Comparison of ENCODE assay signal across 14 cellular contexts in the genomic region with DNA sequence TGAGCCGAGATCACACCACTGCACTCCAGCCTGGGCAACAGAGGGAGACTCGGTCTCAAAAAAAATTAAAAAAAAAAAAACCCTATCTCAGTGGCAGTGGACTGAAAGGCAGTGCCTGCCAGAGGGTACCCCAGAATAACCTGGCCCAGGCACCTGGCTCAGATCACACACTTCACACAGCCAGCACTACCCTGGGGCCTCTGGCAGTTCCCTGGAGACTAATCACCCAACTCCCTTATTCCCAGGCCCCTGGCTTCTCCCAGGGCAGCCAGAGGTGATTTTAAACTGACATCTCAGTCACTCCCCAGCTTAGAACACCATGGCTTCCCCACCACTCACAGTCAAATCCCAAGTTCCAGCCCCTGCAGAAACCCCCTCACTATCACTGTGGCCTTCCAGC. TPM values are rescaled to one million over a fixed set of nuclear protein-coding genes. Genes with fewer than 3 reads are reported as not detected.
A peak's percentile ranks its signal among the peaks of the same experiment; 100 is the strongest.
DNase-seq lines count a peak whose midpoint lies in the region; ATAC-seq, FAIRE-seq and TF ChIP-seq lines count a peak whose summit lies in the region.
"Had no signal": no experiment of that assay in that cellular context is flagged by ENCODE, and none has a peak within 500 bp of the region (broad histone marks: within the 10 kb centered on the region; RNA-seq: fewer than 3 reads in every experiment).

No MANE protein-coding gene starts in this region.

- FAIRE-seq in HepG2 (lab: Jason Lieb, UNC), result no peak

- TF ChIP-seq POLR2A in HepG2 (IDR thresholded peaks at IDR 0.05; ENCODE audit: insufficient read depth in 1 of 2, low read depth in 2 of 2, low read length in 2 of 2) (no peak), right lobe of liver (IDR thresholded peaks at IDR 0.05) (no peak), heart left ventricle (IDR thresholded peaks at IDR 0.05) (no peak)

- H3K27me3 Mint-ChIP-seq in T-cell (no peaks in the 10 kb centered on the region), endothelial cell (ENCODE audit: unreplicated experiment) (peaks cover 25% of the 10 kb centered on the region)

- H3K27ac Mint-ChIP-seq in T-cell (peak overlapping the region; percentile 55 to 66), endothelial cell (ENCODE audit: unreplicated experiment) (peak overlapping the region; percentile 78)

- TF ChIP-seq CTCF in HepG2 (CRISPR knock-in tag; IDR thresholded peaks at IDR 0.05) (no peak), right lobe of liver (IDR thresholded peaks at IDR 0.05) (no peak), endothelial cell (IDR thresholded peaks at IDR 0.05; ENCODE audit: unreplicated experiment) (no peak), ascending aorta (IDR thresholded peaks at IDR 0.05) (no peak), heart left ventricle (IDR thresholded peaks at IDR 0.05) (no peak)

- H3K4me3 ChIP-seq in HepG2 (replicated peaks in 1 of 3; ENCODE audit: insufficient read depth in 1 of 3, low read depth in 2 of 3, low read length in 3 of 3) (no peak overlapping the region), right lobe of liver (no peak overlapping the region), ascending aorta (no peak overlapping the region), heart left ventricle (no peak overlapping the region)

- H3K9me3 ChIP-seq in HepG2 (ENCODE audit: low read length) (no peaks in the 10 kb centered on the region), right lobe of liver (no peaks in the 10 kb centered on the region), ascending aorta (no peaks in the 10 kb centered on the region), heart left ventricle (no peaks in the 10 kb centered on the region)

- peak overlapping the region; percentile 39 to 73 (median 55) for H3K4me3 Mint-ChIP-seq in T-cell
- H3K4me3 Mint-ChIP-seq in endothelial cell (ENCODE audit: unreplicated experiment), result peak overlapping the region; percentile 80

- no peak for TF ChIP-seq RAD21 in HepG2 (CRISPR knock-in tag; IDR thresholded peaks at IDR 0.05)

- no peak overlapping the region for H3K4me2 ChIP-seq in HepG2 (ENCODE audit: low read depth, low read length)

- ATAC-seq in HepG2, result no peak
- no peak for ATAC-seq in right lobe of liver
- ATAC-seq in T-cell (replicated peaks in 1 of 4), result no peak
- no peak for ATAC-seq in GM18498 (IDR thresholded peaks at IDR 0.05; ENCODE audit: unreplicated experiment)
- ATAC-seq in esophagus mucosa, result no peak
- ATAC-seq in heart left ventricle, result no peak
- ATAC-seq: left lobe of liver had no signal

- H3K4me1 ChIP-seq in HepG2 (ENCODE audit: insufficient read depth, low read length) (peaks cover 62% of the 10 kb centered on the region), right lobe of liver (peaks cover 0 to 40% (median 19%) of the 10 kb centered on the region in 4 donors), ascending aorta (peaks cover 18 to 31% of the 10 kb centered on the region in 2 donors), heart left ventricle (peaks cover 7 to 61% (median 32%) of the 10 kb centered on the region in 12 donors)

- TSS peak; percentile 37 for BruUV-seq in HepG2 (replicated peaks; lab: Mats Ljungman, UMichigan)

- H3K36me3 Mint-ChIP-seq in T-cell (peaks cover 8% of the 10 kb centered on the region), endothelial cell (ENCODE audit: low read depth, unreplicated experiment) (peaks cover 15% of the 10 kb centered on the region)

- POLR2A ChIA-PET in HepG2 (lab: Yijun Ruan, JAX) (no interaction called here), T-cell (lab: Charles Lee) (no interaction called here)

- no peak overlapping the region for H3K9ac ChIP-seq in HepG2 (ENCODE audit: insufficient read depth, low read depth, low read length)

- no peak overlapping the region for H3K27ac ChIP-seq in HepG2 (ENCODE audit: extremely low read length, insufficient read depth, low read length)
- H3K27ac ChIP-seq in right lobe of liver, result no peak overlapping the region
- H3K27ac ChIP-seq in ascending aorta, result no peak overlapping the region
- no peak overlapping the region for H3K27ac ChIP-seq in heart left ventricle

- H3K27me3 ChIP-seq in HepG2 (ENCODE audit: control insufficient read depth in 1 of 2, insufficient read depth in 2 of 2, low read length in 2 of 2), result no peaks in the 10 kb centered on the region; a peak in 1 of 5 replicates
- H3K27me3 ChIP-seq in right lobe of liver, result no peaks in the 10 kb centered on the region
- H3K27me3 ChIP-seq in ascending aorta, result no peaks in the 10 kb centered on the region
- no peaks in the 10 kb centered on the region for H3K27me3 ChIP-seq in heart left ventricle

- no peak overlapping the region for H2AFZ ChIP-seq in HepG2 (ENCODE audit: low read length)

- TF ChIP-seq EP300 in HepG2 (IDR thresholded peaks at IDR 0.05; ENCODE audit: low read depth in 2 of 2, low read length in 2 of 2), result no peak
- no peak for TF ChIP-seq EP300 in HepG2 (CRISPR knock-in tag; IDR thresholded peaks at IDR 0.05; ENCODE audit: borderline replicate concordance)

- H4K20me1 ChIP-seq in HepG2 (ENCODE audit: insufficient read depth, low read length), result no peaks in the 10 kb centered on the region

- peaks cover 0 to under 1% (median 0%) of the 10 kb centered on the region in 3 donors for H3K9me3 Mint-ChIP-seq in T-cell
- H3K9me3 Mint-ChIP-seq in endothelial cell (ENCODE audit: unreplicated experiment), result no peaks in the 10 kb centered on the region

- CTCF ChIA-PET in HepG2 (lab: Yijun Ruan, JAX; ENCODE audit: low intra/inter-chr PET ratio, low total read pairs) (no interaction called here), T-cell (lab: Charles Lee) (no interaction called here)

- H3K4me1 Mint-ChIP-seq in T-cell (peaks cover 36 to 53% (median 47%) of the 10 kb centered on the region in 3 donors), endothelial cell (ENCODE audit: unreplicated experiment) (peaks cover 26% of the 10 kb centered on the region)

- 95% methylated on average over 2 of the region's 2 CpGs for WGBS in HepG2 (ENCODE audit: low lambda C conversion rate)
- WGBS in right lobe of liver (ENCODE audit: insufficient coverage, low coverage, low lambda C conversion rate, missing lambda C conversion rate), result no CpG with 5 or more reads among the region's 2 CpGs
- WGBS in heart left ventricle, 4 donors, result 87 to 91% (median 88%) methylated on average over 2 of the region's 2 CpGs

- intact Hi-C loops in HepG2 (cut with micrococcal nuclease; ENCODE audit: unreplicated experiment), result loop anchor here (5.0 kb wide), 1 partner anchor 188 kb away; a partner anchor contains a TSS
- intact Hi-C loops in right lobe of liver (cut with DNase I), result no loop called here
- intact Hi-C loops in ascending aorta (cut with DNase I), result no loop called here
- intact Hi-C loops in heart left ventricle (cut with DNase I), result no loop called here

- in situ Hi-C loops in HepG2 (cut with HindIII; ENCODE audit: extremely low pct_ligation_motif_present, low pct_unique_long_range_greater_than_20kb), result no loop called here

- H3K79me2 ChIP-seq in HepG2 (ENCODE audit: insufficient read depth, low read length), result peaks cover 25% of the 10 kb centered on the region

- H3K36me3 ChIP-seq in HepG2 (replicated peaks in 1 of 2; ENCODE audit: control insufficient read depth in 1 of 2, insufficient read depth in 2 of 2, low read length in 2 of 2) (peaks cover 5 to 6% of the 10 kb centered on the region in 2 experiments; a peak in 4 of 5 replicates), right lobe of liver (peaks cover 0 to 8% (median 4%) of the 10 kb centered on the region in 4 donors), ascending aorta (peaks cover 24 to 26% of the 10 kb centered on the region in 2 donors), heart left ventricle (peaks cover 0 to 31% (median 17%) of the 10 kb centered on the region in 9 donors)

- DNase-seq in HepG2 (ENCODE audit: low spot score), result no peak
- no peak for DNase-seq in right lobe of liver
- no peak for DNase-seq in T-cell
- DNase-seq in endothelial cell (ENCODE audit: low spot score), result no peak
- no peak for DNase-seq in ascending aorta (ENCODE audit: low spot score in 2 of 2)
- DNase-seq in heart left ventricle, result no peak
- DNase-seq: AML-193, amygdala, GF-D8, NCI-H446, Right ventricle myocardium superior had no signal

RNA-seq across cellular contexts. Expression of a gene that starts 3.5 kb away (rescaled TPM):
- total RNA-seq in HepG2 (2016; rRNA removed; fragmentation: Illumina TruSeq; extraction: Trizol), result 40.2 and 41.2 TPM in 2 replicates
- total RNA-seq in HepG2 (2016; cell fraction: cytosol; rRNA removed; fragmentation: Illumina TruSeq; extraction: Trizol; ENCODE audit: low read depth), result 49.0 and 49.9 TPM in 2 replicates
- 39.8 and 42.2 TPM in 2 replicates for total RNA-seq in HepG2 (2016; cell fraction: insoluble cytoplasmic fraction; rRNA removed; fragmentation: Illumina TruSeq; extraction: Trizol)
- 59.4 and 64.1 TPM in 2 replicates for total RNA-seq in HepG2 (2016; cell fraction: membrane; rRNA removed; fragmentation: Illumina TruSeq; extraction: Trizol)
- total RNA-seq in HepG2 (2016; cell fraction: nucleus; rRNA removed; fragmentation: Illumina TruSeq; extraction: Trizol), result 18.8 and 20.1 TPM in 2 replicates
- 30.3 and 36.5 TPM in 2 replicates for polyA plus RNA-seq in HepG2 (2011; rRNA removed)
- 39.8 and 55.5 TPM in 2 replicates for polyA plus RNA-seq in HepG2 (2011; cell fraction: cytosol; rRNA removed)
- 39.1 and 43.9 TPM in 2 replicates for polyA plus RNA-seq in HepG2 (2011; cell fraction: nucleus; rRNA removed)
- polyA plus RNA-seq in HepG2 (2012), result 25.9 and 32.1 TPM in 2 replicates
- polyA plus RNA-seq in HepG2 (2016; cell fraction: cytosol; fragmentation: Illumina TruSeq; extraction: Trizol; ENCODE audit: low read depth), result 47.2 and 55.8 TPM in 2 replicates
- 36.1 and 36.3 TPM in 2 replicates for polyA plus RNA-seq in HepG2 (2016; cell fraction: insoluble cytoplasmic fraction; fragmentation: Illumina TruSeq; extraction: Trizol; ENCODE audit: low read depth)
- 47.0 and 55.2 TPM in 2 replicates for polyA plus RNA-seq in HepG2 (2016; cell fraction: membrane; fragmentation: Illumina TruSeq; extraction: Trizol; ENCODE audit: low read depth)
- 21.2 and 23.9 TPM in 2 replicates for polyA plus RNA-seq in HepG2 (2016; cell fraction: nucleus; fragmentation: Illumina TruSeq; extraction: Trizol; ENCODE audit: insufficient read depth, low read depth)
- 66.1 and 97.3 TPM in 2 replicates for polyA minus RNA-seq in HepG2 (2011; rRNA and poly(A)+ RNA removed; ENCODE audit: low replicate concordance)
- polyA minus RNA-seq in HepG2 (2011; cell fraction: cytosol; rRNA and poly(A)+ RNA removed), result 7.8 and 9.5 TPM in 2 replicates
- 18.9 and 20.1 TPM in 2 replicates for polyA minus RNA-seq in HepG2 (2011; cell fraction: nucleus; rRNA and poly(A)+ RNA removed)
- 100 to 1,000 TPM; 107 to 737 (median 366) TPM for total RNA-seq in right lobe of liver
- 10 to 100 TPM in 4 of 5 donors, 1 to 10 TPM in 1; 8.4 to 18.3 (median 14.6) TPM for total RNA-seq in T-cell
- total RNA-seq in endothelial cell (ENCODE audit: unreplicated experiment), result 4.7 TPM
- 6.4 TPM for total RNA-seq in esophagus mucosa
- total RNA-seq in ascending aorta, result not detected
- total RNA-seq in heart left ventricle, result 1 to 10 TPM; 1.8 to 5.0 (median 3.6) TPM
- 1 to 10 TPM; 5.9 to 9.1 TPM for polyA plus RNA-seq in heart left ventricle

RNA-seq across cellular contexts. Expression of a gene that starts 4.4 kb away (rescaled TPM):
- 2.0 and 3.7 TPM in 2 replicates for total RNA-seq in HepG2 (2016; rRNA removed; fragmentation: Illumina TruSeq; extraction: Trizol)
- 1.0 and 1.1 TPM in 2 replicates for total RNA-seq in HepG2 (2016; cell fraction: cytosol; rRNA removed; fragmentation: Illumina TruSeq; extraction: Trizol; ENCODE audit: low read depth)
- 1.9 and 3.8 TPM in 2 replicates for total RNA-seq in HepG2 (2016; cell fraction: insoluble cytoplasmic fraction; rRNA removed; fragmentation: Illumina TruSeq; extraction: Trizol)
- total RNA-seq in HepG2 (2016; cell fraction: membrane; rRNA removed; fragmentation: Illumina TruSeq; extraction: Trizol), result 2.8 TPM in 2 replicates
- total RNA-seq in HepG2 (2016; cell fraction: nucleus; rRNA removed; fragmentation: Illumina TruSeq; extraction: Trizol), result 2.7 and 3.4 TPM in 2 replicates
- 3.0 and 3.2 TPM in 2 replicates for polyA plus RNA-seq in HepG2 (2011; rRNA removed)
- polyA plus RNA-seq in HepG2 (2011; cell fraction: cytosol; rRNA removed), result 1.7 and 2.6 TPM in 2 replicates
- 10.2 and 12.2 TPM in 2 replicates for polyA plus RNA-seq in HepG2 (2011; cell fraction: nucleus; rRNA removed)
- 2.7 and 4.2 TPM in 2 replicates for polyA plus RNA-seq in HepG2 (2012)
- polyA plus RNA-seq in HepG2 (2016; cell fraction: cytosol; fragmentation: Illumina TruSeq; extraction: Trizol; ENCODE audit: low read depth), result 0.78 and 0.83 TPM in 2 replicates
- polyA plus RNA-seq in HepG2 (2016; cell fraction: insoluble cytoplasmic fraction; fragmentation: Illumina TruSeq; extraction: Trizol; ENCODE audit: low read depth), result 3.5 and 3.8 TPM in 2 replicates
- 2.0 and 2.4 TPM in 2 replicates for polyA plus RNA-seq in HepG2 (2016; cell fraction: membrane; fragmentation: Illumina TruSeq; extraction: Trizol; ENCODE audit: low read depth)
- polyA plus RNA-seq in HepG2 (2016; cell fraction: nucleus; fragmentation: Illumina TruSeq; extraction: Trizol; ENCODE audit: insufficient read depth, low read depth), result 6.2 and 6.8 TPM in 2 replicates
- polyA minus RNA-seq in HepG2 (2011; rRNA and poly(A)+ RNA removed; ENCODE audit: low replicate concordance), result 6.6 and 8.8 TPM in 2 replicates
- polyA minus RNA-seq in HepG2 (2011; cell fraction: cytosol; rRNA and poly(A)+ RNA removed), result 2.9 and 3.8 TPM in 2 replicates
- polyA minus RNA-seq in HepG2 (2011; cell fraction: nucleus; rRNA and poly(A)+ RNA removed), result 7.0 and 7.3 TPM in 2 replicates
- 1 to 10 TPM; 3.5 to 4.8 (median 4.3) TPM for total RNA-seq in right lobe of liver
- 10 to 100 TPM in 4 of 5 donors, 1 to 10 TPM in 1; 8.3 to 27.8 (median 24.5) TPM for total RNA-seq in T-cell
- 22.2 TPM for total RNA-seq in endothelial cell (ENCODE audit: unreplicated experiment)
- 8.0 TPM for total RNA-seq in esophagus mucosa
- 46.5 TPM for total RNA-seq in ascending aorta
- total RNA-seq in heart left ventricle, result 10 to 100 TPM in 8 of 9 donors, 1 to 10 TPM in 1; 9.0 to 13.4 (median 10.5) TPM
- 1 to 10 TPM; 6.9 to 9.2 TPM for polyA plus RNA-seq in heart left ventricle

RNA-seq across cellular contexts. Expression of a gene that starts 28.6 kb away (rescaled TPM):
- total RNA-seq in HepG2 (2016; rRNA removed; fragmentation: Illumina TruSeq; extraction: Trizol) (302 and 361 TPM in 2 replicates), right lobe of liver (100 to 1,000 TPM in 3 of 6 experiments, 10 to 100 TPM in 3; 75.4 to 106 (median 94.7) TPM), T-cell (100 to 1,000 TPM; 374 to 574 (median 403) TPM), endothelial cell (ENCODE audit: unreplicated experiment) (457 TPM), esophagus mucosa (204 TPM), ascending aorta (222 TPM), heart left ventricle (100 to 1,000 TPM; 122 to 265 (median 163) TPM)
- 29.3 and 34.8 TPM in 2 replicates for total RNA-seq in HepG2 (2016; cell fraction: cytosol; rRNA removed; fragmentation: Illumina TruSeq; extraction: Trizol; ENCODE audit: low read depth)
- total RNA-seq in HepG2 (2016; cell fraction: insoluble cytoplasmic fraction; rRNA removed; fragmentation: Illumina TruSeq; extraction: Trizol), result 282 and 373 TPM in 2 replicates
- total RNA-seq in HepG2 (2016; cell fraction: membrane; rRNA removed; fragmentation: Illumina TruSeq; extraction: Trizol), result 118 and 119 TPM in 2 replicates
- 266 and 307 TPM in 2 replicates for total RNA-seq in HepG2 (2016; cell fraction: nucleus; rRNA removed; fragmentation: Illumina TruSeq; extraction: Trizol)
- polyA plus RNA-seq in HepG2 (2011; rRNA removed) (439 and 461 TPM in 2 replicates), heart left ventricle (100 to 1,000 TPM in 1 of 2 donors, 10 to 100 TPM in 1; 88.0 to 160 TPM)
- 192 and 284 TPM in 2 replicates for polyA plus RNA-seq in HepG2 (2011; cell fraction: cytosol; rRNA removed)
- polyA plus RNA-seq in HepG2 (2011; cell fraction: nucleus; rRNA removed), result 913 and 1,149 TPM in 2 replicates
- polyA plus RNA-seq in HepG2 (2012), result 400 and 525 TPM in 2 replicates
- polyA plus RNA-seq in HepG2 (2016; cell fraction: cytosol; fragmentation: Illumina TruSeq; extraction: Trizol; ENCODE audit: low read depth), result 31.8 and 43.0 TPM in 2 replicates
- polyA plus RNA-seq in HepG2 (2016; cell fraction: insoluble cytoplasmic fraction; fragmentation: Illumina TruSeq; extraction: Trizol; ENCODE audit: low read depth), result 296 and 460 TPM in 2 replicates
- 94.7 and 105 TPM in 2 replicates for polyA plus RNA-seq in HepG2 (2016; cell fraction: membrane; fragmentation: Illumina TruSeq; extraction: Trizol; ENCODE audit: low read depth)
- 574 and 592 TPM in 2 replicates for polyA plus RNA-seq in HepG2 (2016; cell fraction: nucleus; fragmentation: Illumina TruSeq; extraction: Trizol; ENCODE audit: insufficient read depth, low read depth)
- 1,983 and 2,170 TPM in 2 replicates for polyA minus RNA-seq in HepG2 (2011; rRNA and poly(A)+ RNA removed; ENCODE audit: low replicate concordance)
- 465 and 488 TPM in 2 replicates for polyA minus RNA-seq in HepG2 (2011; cell fraction: cytosol; rRNA and poly(A)+ RNA removed)
- polyA minus RNA-seq in HepG2 (2011; cell fraction: nucleus; rRNA and poly(A)+ RNA removed), result 351 and 419 TPM in 2 replicates

RNA-seq across cellular contexts. Expression of a gene that starts 39.1 kb away (rescaled TPM):
- total RNA-seq in HepG2 (2016; rRNA removed; fragmentation: Illumina TruSeq; extraction: Trizol), result 2.5 and 3.6 TPM in 2 replicates
- 0.81 and 0.97 TPM in 2 replicates for total RNA-seq in HepG2 (2016; cell fraction: cytosol; rRNA removed; fragmentation: Illumina TruSeq; extraction: Trizol; ENCODE audit: low read depth)
- 2.5 and 3.8 TPM in 2 replicates for total RNA-seq in HepG2 (2016; cell fraction: insoluble cytoplasmic fraction; rRNA removed; fragmentation: Illumina TruSeq; extraction: Trizol)
- 2.1 and 2.7 TPM in 2 replicates for total RNA-seq in HepG2 (2016; cell fraction: membrane; rRNA removed; fragmentation: Illumina TruSeq; extraction: Trizol)
- total RNA-seq in HepG2 (2016; cell fraction: nucleus; rRNA removed; fragmentation: Illumina TruSeq; extraction: Trizol), result 3.2 and 3.9 TPM in 2 replicates
- polyA plus RNA-seq in HepG2 (2011; rRNA removed), result 3.0 and 3.8 TPM in 2 replicates
- 1.6 and 3.9 TPM in 2 replicates for polyA plus RNA-seq in HepG2 (2011; cell fraction: cytosol; rRNA removed)
- polyA plus RNA-seq in HepG2 (2011; cell fraction: nucleus; rRNA removed), result 9.0 and 9.4 TPM in 2 replicates
- polyA plus RNA-seq in HepG2 (2012), result 2.8 and 3.6 TPM in 2 replicates
- 0.83 and 0.97 TPM in 2 replicates for polyA plus RNA-seq in HepG2 (2016; cell fraction: cytosol; fragmentation: Illumina TruSeq; extraction: Trizol; ENCODE audit: low read depth)
- polyA plus RNA-seq in HepG2 (2016; cell fraction: insoluble cytoplasmic fraction; fragmentation: Illumina TruSeq; extraction: Trizol; ENCODE audit: low read depth), result 2.7 and 3.2 TPM in 2 replicates
- 1.7 TPM in 2 replicates for polyA plus RNA-seq in HepG2 (2016; cell fraction: membrane; fragmentation: Illumina TruSeq; extraction: Trizol; ENCODE audit: low read depth)
- polyA plus RNA-seq in HepG2 (2016; cell fraction: nucleus; fragmentation: Illumina TruSeq; extraction: Trizol; ENCODE audit: insufficient read depth, low read depth), result 5.3 and 7.0 TPM in 2 replicates
- 6.2 and 6.7 TPM in 2 replicates for polyA minus RNA-seq in HepG2 (2011; rRNA and poly(A)+ RNA removed; ENCODE audit: low replicate concordance)
- 1.2 and 2.2 TPM in 2 replicates for polyA minus RNA-seq in HepG2 (2011; cell fraction: cytosol; rRNA and poly(A)+ RNA removed)
- polyA minus RNA-seq in HepG2 (2011; cell fraction: nucleus; rRNA and poly(A)+ RNA removed), result 5.5 and 6.0 TPM in 2 replicates
- 1 to 10 TPM; 1.4 to 5.4 (median 4.1) TPM for total RNA-seq in right lobe of liver
- 10 to 100 TPM; 12.0 to 20.5 (median 18.9) TPM for total RNA-seq in T-cell
- total RNA-seq in endothelial cell (ENCODE audit: unreplicated experiment), result 9.9 TPM
- 4.7 TPM for total RNA-seq in esophagus mucosa
- 42.7 TPM for total RNA-seq in ascending aorta
- total RNA-seq in heart left ventricle, result 1 to 10 TPM; 4.3 to 9.3 (median 6.0) TPM
- polyA plus RNA-seq in heart left ventricle, result 1 to 10 TPM; 6.7 to 7.0 TPM

RNA-seq across cellular contexts. Expression of a gene that starts 39.6 kb away (rescaled TPM):
- total RNA-seq in HepG2 (2016; rRNA removed; fragmentation: Illumina TruSeq; extraction: Trizol) (55.0 and 70.9 TPM in 2 replicates), right lobe of liver (10 to 100 TPM; 62.1 to 90.9 (median 70.7) TPM), T-cell (10 to 100 TPM; 61.5 to 82.9 (median 79.3) TPM), endothelial cell (ENCODE audit: unreplicated experiment) (130 TPM), esophagus mucosa (98.8 TPM), ascending aorta (154 TPM), heart left ventricle (100 to 1,000 TPM; 113 to 155 (median 129) TPM)
- total RNA-seq in HepG2 (2016; cell fraction: cytosol; rRNA removed; fragmentation: Illumina TruSeq; extraction: Trizol; ENCODE audit: low read depth), result 45.6 and 61.8 TPM in 2 replicates
- total RNA-seq in HepG2 (2016; cell fraction: insoluble cytoplasmic fraction; rRNA removed; fragmentation: Illumina TruSeq; extraction: Trizol), result 56.2 and 72.4 TPM in 2 replicates
- 35.3 and 50.0 TPM in 2 replicates for total RNA-seq in HepG2 (2016; cell fraction: membrane; rRNA removed; fragmentation: Illumina TruSeq; extraction: Trizol)
- total RNA-seq in HepG2 (2016; cell fraction: nucleus; rRNA removed; fragmentation: Illumina TruSeq; extraction: Trizol), result 22.1 and 25.7 TPM in 2 replicates
- polyA plus RNA-seq in HepG2 (2011; rRNA removed) (49.7 and 51.4 TPM in 2 replicates), heart left ventricle (100 to 1,000 TPM; 192 to 266 TPM)
- 61.9 and 66.7 TPM in 2 replicates for polyA plus RNA-seq in HepG2 (2011; cell fraction: cytosol; rRNA removed)
- 108 and 113 TPM in 2 replicates for polyA plus RNA-seq in HepG2 (2011; cell fraction: nucleus; rRNA removed)
- polyA plus RNA-seq in HepG2 (2012), result 41.7 and 46.0 TPM in 2 replicates
- polyA plus RNA-seq in HepG2 (2016; cell fraction: cytosol; fragmentation: Illumina TruSeq; extraction: Trizol; ENCODE audit: low read depth), result 56.7 and 73.4 TPM in 2 replicates
- polyA plus RNA-seq in HepG2 (2016; cell fraction: insoluble cytoplasmic fraction; fragmentation: Illumina TruSeq; extraction: Trizol; ENCODE audit: low read depth), result 88.0 and 94.2 TPM in 2 replicates
- polyA plus RNA-seq in HepG2 (2016; cell fraction: membrane; fragmentation: Illumina TruSeq; extraction: Trizol; ENCODE audit: low read depth), result 38.7 and 48.0 TPM in 2 replicates
- 55.6 and 56.2 TPM in 2 replicates for polyA plus RNA-seq in HepG2 (2016; cell fraction: nucleus; fragmentation: Illumina TruSeq; extraction: Trizol; ENCODE audit: insufficient read depth, low read depth)
- 46.3 and 131 TPM in 2 replicates for polyA minus RNA-seq in HepG2 (2011; rRNA and poly(A)+ RNA removed; ENCODE audit: low replicate concordance)
- polyA minus RNA-seq in HepG2 (2011; cell fraction: cytosol; rRNA and poly(A)+ RNA removed), result 25.4 and 27.7 TPM in 2 replicates
- 21.0 and 24.5 TPM in 2 replicates for polyA minus RNA-seq in HepG2 (2011; cell fraction: nucleus; rRNA and poly(A)+ RNA removed)
